Comparison of ENCODE assay signal across 18 cellular contexts in the genomic region with DNA sequence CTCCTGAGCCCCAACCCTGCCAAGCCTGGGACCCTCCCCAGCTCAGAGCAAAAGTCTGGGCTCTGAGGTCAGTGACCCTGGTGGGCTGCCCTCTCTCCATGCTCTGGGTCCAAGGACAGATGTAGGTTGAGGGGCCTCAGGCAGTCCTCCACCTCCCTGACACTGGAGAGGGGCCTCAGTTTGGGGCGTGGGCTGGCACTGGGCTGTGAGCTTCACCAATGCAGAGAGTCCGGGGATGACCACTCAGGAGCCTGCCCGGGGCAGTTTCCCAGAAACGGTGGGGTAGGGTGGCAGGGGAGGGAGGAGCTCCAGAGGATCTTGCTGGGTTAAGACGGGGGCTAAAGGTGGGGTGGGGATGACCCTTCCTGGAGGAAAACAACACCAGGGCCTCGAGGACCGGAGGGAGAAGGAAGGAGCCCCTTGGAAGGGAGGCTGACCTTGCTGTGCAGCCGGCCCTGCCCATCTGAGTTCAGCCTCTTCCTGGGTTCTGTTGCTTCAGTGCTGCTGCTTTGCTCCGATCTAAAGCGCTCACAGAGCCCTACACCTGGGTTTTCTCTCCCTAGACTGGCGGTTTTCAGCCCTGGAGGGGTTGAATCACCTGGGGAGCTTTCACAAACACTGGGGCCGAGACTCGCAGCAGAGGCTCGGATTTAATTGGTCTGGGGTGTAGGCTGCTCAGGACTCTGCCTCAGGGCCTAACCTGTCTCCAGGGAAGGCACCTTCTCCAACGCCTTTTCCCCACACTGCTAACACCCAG. TPM values are rescaled to one million over a fixed set of nuclear protein-coding genes. Genes with fewer than 3 reads are reported as not detected.
DNase-seq lines count a peak whose midpoint lies in the region; ATAC-seq, FAIRE-seq and TF ChIP-seq lines count a peak whose summit lies in the region.
"Had no signal": no experiment of that assay in that cellular context is flagged by ENCODE, and none has a peak within 500 bp of the region (broad histone marks: within the 10 kb centered on the region; RNA-seq: fewer than 3 reads in every experiment).

No MANE protein-coding gene starts in this region.

- H2BK5ac ChIP-seq in IMR-90 (ENCODE audit: low read depth, low read length, poor library complexity, severe bottlenecking) (peak overlapping the region; percentile 21), mesendoderm (ENCODE audit: low read length) (no peak overlapping the region)

- H3K27me3 ChIP-seq in BLaER1 treated with 17β-estradiol and CSF1 and Interleukin-3, amounts not matched to agents 10 nM and 100 nM, result no peaks in the 10 kb centered on the region
- no peaks in the 10 kb centered on the region for H3K27me3 ChIP-seq in IMR-90 (ENCODE audit: control insufficient read depth, insufficient read depth, low read length)
- H3K27me3 ChIP-seq in astrocyte (ENCODE audit: insufficient read depth, low read length), result no peaks in the 10 kb centered on the region
- no peaks in the 10 kb centered on the region for H3K27me3 ChIP-seq in mesendoderm (ENCODE audit: insufficient read depth, low read length, poor library complexity)

- peak overlapping the region in 1 of 2 experiments; percentile 70; a peak in 1 of 4 replicates for H4K8ac ChIP-seq in IMR-90 (ENCODE audit: low read depth in 2 of 2, low read length in 2 of 2)
- no peak overlapping the region for H4K8ac ChIP-seq in mesendoderm (ENCODE audit: low read depth, low read length)

- peak overlapping the region; percentile 94 for H2AK5ac ChIP-seq in IMR-90 (ENCODE audit: low read depth, low read length)
- H2AK5ac ChIP-seq in mesendoderm (ENCODE audit: low read length), result no peak overlapping the region

- H3K9me3 ChIP-seq in BLaER1 treated with 17β-estradiol and CSF1 and Interleukin-3, amounts not matched to agents 10 nM and 100 nM (replicated peaks in 1 of 11), result no peaks in the 10 kb centered on the region
- H3K9me3 ChIP-seq in IMR-90 (ENCODE audit: control insufficient read depth, insufficient read depth, low read length) (no peaks in the 10 kb centered on the region), astrocyte (ENCODE audit: insufficient read depth, low read depth, low read length) (no peaks in the 10 kb centered on the region)
- H3K9me3 ChIP-seq: psoas muscle had no signal

- H3K36me3 Mint-ChIP-seq in astrocyte (ENCODE audit: low read depth, unreplicated experiment), result no peaks in the 10 kb centered on the region
- H3K36me3 Mint-ChIP-seq: activated naive CD4-positive, alpha-beta T cell treated with anti-CD3 and anti-CD28 coated beads, Interleukin-2, amount 10 ng/mL, durations not matched to agents 7 days and 5 days; naive thymus-derived CD8-positive, alpha-beta T cell had no signal

- H3K4ac ChIP-seq in IMR-90 (ENCODE audit: low read depth, low read length), result peak overlapping the region; percentile 89
- no peak overlapping the region for H3K4ac ChIP-seq in mesendoderm (ENCODE audit: low read depth, low read length)

- no TSS peak for BruUV-seq in IMR-90 (replicated peaks; lab: Mats Ljungman, UMichigan)

- peaks cover 42% of the 10 kb centered on the region for H3K9me1 ChIP-seq in IMR-90 (ENCODE audit: insufficient read depth, low read length)

- no peak for TF ChIP-seq POLR2A in IMR-90 (IDR thresholded peaks at IDR 0.05; ENCODE audit: low read depth, low read length)

- CTCF ChIA-PET in IMR-90 (lab: Yijun Ruan, JAX), result interaction anchor here (0.6 kb wide), 2 partner anchors 30 to 74 kb away, joined by 3 to 4 read pairs; no protein-coding TSS in a partner anchor

- H3K9me3 Mint-ChIP-seq in astrocyte (ENCODE audit: unreplicated experiment), result no peaks in the 10 kb centered on the region
- H3K9me3 Mint-ChIP-seq: activated naive CD4-positive, alpha-beta T cell treated with anti-CD3 and anti-CD28 coated beads, Interleukin-2, amount 10 ng/mL, durations not matched to agents 7 days and 5 days; naive thymus-derived CD8-positive, alpha-beta T cell had no signal

- H4K20me1 ChIP-seq in BLaER1 treated with 17β-estradiol and CSF1 and Interleukin-3, amounts not matched to agents 10 nM and 100 nM, result no peaks in the 10 kb centered on the region
- H4K20me1 ChIP-seq in IMR-90 (ENCODE audit: insufficient read depth, low read length), result peaks cover 6% of the 10 kb centered on the region; the same call in 1 of the 2 replicates
- no peaks in the 10 kb centered on the region for H4K20me1 ChIP-seq in astrocyte (ENCODE audit: insufficient read depth, low read length)

- intact Hi-C loops in IMR-90 (cut with micrococcal nuclease), result no loop called here

- no peak overlapping the region for H2AK9ac ChIP-seq in IMR-90 (replicated peaks; ENCODE audit: low read depth, low read length, poor library complexity)

- H4K91ac ChIP-seq in IMR-90 (ENCODE audit: insufficient read depth, low read depth, low read length), result peak overlapping the region; percentile 77

- H3K9ac ChIP-seq in BLaER1 treated with 17β-estradiol and CSF1 and Interleukin-3, amounts not matched to agents 10 nM and 100 nM, result peak overlapping the region in 1 of 11 experiments; percentile 48; a peak in 1 of 22 replicates
- no peak overlapping the region for H3K9ac ChIP-seq in IMR-90 (ENCODE audit: low read depth, low read length)
- H3K9ac ChIP-seq in astrocyte (ENCODE audit: low read length), result no peak overlapping the region
- no peak overlapping the region for H3K9ac ChIP-seq in mesendoderm (ENCODE audit: low read length)

- H2AFZ ChIP-seq in IMR-90 (replicated peaks; ENCODE audit: low read length, poor library complexity) (peak overlapping the region; percentile 4), astrocyte (ENCODE audit: low read depth, low read length) (no peak overlapping the region)

- peaks cover 33% of the 10 kb centered on the region for H3K4me1 Mint-ChIP-seq in astrocyte (ENCODE audit: low read depth, unreplicated experiment)

- H4K5ac ChIP-seq in IMR-90 (ENCODE audit: low read depth, low read length), result peak overlapping the region; percentile 49; the same call in 1 of the 2 replicates
- no peak overlapping the region for H4K5ac ChIP-seq in mesendoderm (ENCODE audit: low read length)

- H3K79me1 ChIP-seq in IMR-90 (ENCODE audit: low read depth in 1 of 2, low read length in 2 of 2) (peaks cover 0 to 17% of the 10 kb centered on the region in 2 experiments; a peak in 3 of 4 replicates), mesendoderm (ENCODE audit: low read length) (no peaks in the 10 kb centered on the region)

- ATAC-seq in IMR-90 (ENCODE audit: low read depth) (no peak), HG02973 (IDR thresholded peaks at IDR 0.05; ENCODE audit: unreplicated experiment) (no peak), HG02938 (IDR thresholded peaks at IDR 0.05; ENCODE audit: unreplicated experiment) (no peak)
- ATAC-seq: naive thymus-derived CD8-positive, alpha-beta T cell had no signal

- no peak overlapping the region for H3K4me3 ChIP-seq in BLaER1 treated with 17β-estradiol and CSF1 and Interleukin-3, amounts not matched to agents 10 nM and 100 nM
- H3K4me3 ChIP-seq in IMR-90 (ENCODE audit: insufficient read depth, low read depth, low read length), result no peak overlapping the region
- no peak overlapping the region for H3K4me3 ChIP-seq in astrocyte (ENCODE audit: insufficient read depth, low read depth, low read length)
- H3K4me3 ChIP-seq in mesendoderm (ENCODE audit: low read length), result no peak overlapping the region
- H3K4me3 ChIP-seq: GM12878, psoas muscle had no signal

- H3K14ac ChIP-seq in IMR-90 (replicated peaks; ENCODE audit: low read depth, low read length), result peak overlapping the region; percentile 63; the same call in 1 of the 2 replicates

- no peak for TF ChIP-seq RAD21 in IMR-90 (IDR thresholded peaks at IDR 0.05; ENCODE audit: low read length)

- H2BK20ac ChIP-seq in IMR-90 (ENCODE audit: low read depth, low read length), result peak overlapping the region; percentile 83

- dilution Hi-C loops in IMR-90 (cut with HindIII; ENCODE audit: low sequenced_read_pairs, unreplicated experiment), result no loop called here

- H3K56ac ChIP-seq in IMR-90 (ENCODE audit: extremely low read depth, insufficient read depth, low read length) (no peak overlapping the region), mesendoderm (ENCODE audit: low read length) (peak overlapping the region; percentile 46)

- H3K4me1 ChIP-seq in BLaER1 treated with 17β-estradiol and CSF1 and Interleukin-3, amounts not matched to agents 10 nM and 100 nM, result peaks cover 29 to 54% (median 45%) of the 10 kb centered on the region in 10 experiments
- H3K4me1 ChIP-seq in IMR-90 (ENCODE audit: control insufficient read depth, insufficient read depth, low read length), result peaks cover 36% of the 10 kb centered on the region
- peaks cover 49% of the 10 kb centered on the region for H3K4me1 ChIP-seq in astrocyte (ENCODE audit: insufficient read depth, low read length)
- H3K4me1 ChIP-seq in mesendoderm (ENCODE audit: control insufficient read depth, low read depth, low read length), result peaks cover 3% of the 10 kb centered on the region

- WGBS in IMR-90 (ENCODE audit: extremely low coverage in 2 of 2, insufficient read length in 1 of 2), 2 experiments, result 80% methylated on average over 2 of the region's 15 CpGs; no CpG with 5 or more reads in 1 of the 2 experiments
- WGBS in mesendoderm (ENCODE audit: extremely low coverage, insufficient coverage, low lambda C conversion rate), result no CpG with 5 or more reads among the region's 15 CpGs

- 0 out of 2 replicates have a peak overlapping the region, but pooled peaks have one; percentile 29 for H3K23ac ChIP-seq in IMR-90 (ENCODE audit: low read depth, low read length)
- peak overlapping the region; percentile 39 for H3K23ac ChIP-seq in mesendoderm (ENCODE audit: low read length)

- peak overlapping the region; percentile 75 for H2BK120ac ChIP-seq in IMR-90 (ENCODE audit: low read depth, low read length)
- H2BK120ac ChIP-seq in mesendoderm (ENCODE audit: low read depth, low read length), result no peak overlapping the region

- H3K79me2 ChIP-seq in astrocyte (ENCODE audit: insufficient read depth, low read length), result no peaks in the 10 kb centered on the region
- H3K79me2 ChIP-seq in mesendoderm (ENCODE audit: control insufficient read depth, insufficient read depth, low read length), result no peaks in the 10 kb centered on the region

- H3K27ac ChIP-seq in BLaER1 treated with 17β-estradiol and CSF1 and Interleukin-3, amounts not matched to agents 10 nM and 100 nM, result peak overlapping the region in 9 of 11 experiments; percentile 51 to 78 (median 65); a peak in 13 of 22 replicates
- H3K27ac ChIP-seq in IMR-90 (ENCODE audit: insufficient read depth, low read length), result no peak overlapping the region
- H3K27ac ChIP-seq in astrocyte (ENCODE audit: low read depth, low read length), result peak overlapping the region; percentile 12
- H3K27ac ChIP-seq in mesendoderm (ENCODE audit: low read depth, low read length), result no peak overlapping the region
- H3K27ac ChIP-seq: psoas muscle had no signal

- no peak for FAIRE-seq in astrocyte (lab: Jason Lieb, UNC)
- FAIRE-seq: GM12878 had no signal

- H2BK15ac ChIP-seq in IMR-90 (ENCODE audit: low read depth, low read length) (peak overlapping the region; percentile 12; the same call in 2 of the 3 replicates), mesendoderm (replicated peaks; ENCODE audit: low read depth) (no peak overlapping the region)

- no peaks in the 10 kb centered on the region for H3K36me3 ChIP-seq in BLaER1 treated with 17β-estradiol and CSF1 and Interleukin-3, amounts not matched to agents 10 nM and 100 nM
- H3K36me3 ChIP-seq in IMR-90 (ENCODE audit: control insufficient read depth, insufficient read depth, low read length) (no peaks in the 10 kb centered on the region), astrocyte (ENCODE audit: insufficient read depth, low read length) (no peaks in the 10 kb centered on the region), mesendoderm (ENCODE audit: control insufficient read depth, insufficient read depth, low read length) (no peaks in the 10 kb centered on the region)

- POLR2A ChIA-PET in IMR-90 (lab: Charles Lee; ENCODE audit: unreplicated experiment), result no interaction called here

- H3K18ac ChIP-seq in IMR-90 (ENCODE audit: low read depth, low read length) (peak overlapping the region; percentile 43; the same call in 1 of the 2 replicates), mesendoderm (ENCODE audit: low read length) (peak overlapping the region; percentile 29)

- H3K27me3 Mint-ChIP-seq in astrocyte (ENCODE audit: low read depth, unreplicated experiment), result peaks cover 2% of the 10 kb centered on the region

- peak overlapping the region; percentile 69 to 90 (median 79); a peak in 20 of 22 replicates for H3K4me2 ChIP-seq in BLaER1 treated with 17β-estradiol and CSF1 and Interleukin-3, amounts not matched to agents 10 nM and 100 nM
- H3K4me2 ChIP-seq in IMR-90 (ENCODE audit: low read depth, low read length) (no peak overlapping the region), astrocyte (ENCODE audit: low read length) (peak overlapping the region; percentile 50), mesendoderm (ENCODE audit: low read length) (no peak overlapping the region)

- H3K4me3 Mint-ChIP-seq in astrocyte (ENCODE audit: unreplicated experiment), result no peak overlapping the region
- H3K4me3 Mint-ChIP-seq: activated naive CD4-positive, alpha-beta T cell treated with anti-CD3 and anti-CD28 coated beads, Interleukin-2, amount 10 ng/mL, durations not matched to agents 7 days and 5 days; naive thymus-derived CD8-positive, alpha-beta T cell had no signal

- TF ChIP-seq CTCF in IMR-90 (conservative IDR thresholded peaks at IDR 0.05; ENCODE audit: low read depth, low read length), result no peak
- TF ChIP-seq CTCF in astrocyte (IDR thresholded peaks at IDR 0.05; ENCODE audit: insufficient read depth, low read depth, low read length), result no peak

- peak overlapping the region; percentile 34 for H3K27ac Mint-ChIP-seq in astrocyte (ENCODE audit: unreplicated experiment)
- H3K27ac Mint-ChIP-seq: activated naive CD4-positive, alpha-beta T cell treated with anti-CD3 and anti-CD28 coated beads, Interleukin-2, amount 10 ng/mL, durations not matched to agents 7 days and 5 days had no signal

- in situ Hi-C loops in IMR-90 (cut with MboI; ENCODE audit: low sequenced_read_pairs), result no loop called here

- DNase-seq in IMR-90 (no peak), astrocyte (ENCODE audit: low read depth) (no peak), mesendoderm (no peak), dermis blood vessel endothelial cell (no peak), putamen (ENCODE audit: low spot score) (no peak)
- DNase-seq: activated CD4-positive, alpha-beta T cell treated with anti-CD3 and anti-CD28 coated beads, Interleukin-2, amount 50 U/mL, for 4 hours; activated naive CD4-positive, alpha-beta T cell treated with anti-CD3 and anti-CD28 coated beads, Interleukin-2, amount 10 ng/mL, durations not matched to agents 7 days and 5 days; COR-L47; cortex of kidney; erythroblast; MV-4-11; NCI-H2171 had no signal

RNA-seq across cellular contexts. Expression of a gene that starts 40.7 kb away (rescaled TPM):
- 13.3 and 15.8 TPM in 2 replicates for total RNA-seq in IMR-90 (2012; rRNA removed)
- polyA plus RNA-seq in IMR-90 (2012; rRNA removed), result 17.6 and 17.9 TPM in 2 replicates
- 8.3 and 14.6 TPM in 2 replicates for polyA plus RNA-seq in IMR-90 (2012; cell fraction: cytosol; rRNA removed)
- polyA plus RNA-seq in IMR-90 (2012; cell fraction: nucleus; rRNA removed; ENCODE audit: low replicate concordance), result 22.6 and 22.9 TPM in 2 replicates
- 62.9 and 76.2 TPM in 2 replicates for total RNA-seq in astrocyte
- 25.8 TPM for polyA plus RNA-seq in mesendoderm (2013, experiment 1 of 2)
- 23.8 TPM for polyA plus RNA-seq in mesendoderm (2013, experiment 2 of 2)
- 6.2 and 9.0 TPM in 2 replicates for total RNA-seq in dermis blood vessel endothelial cell

Comparison
In these comparisons a context has a peak if more than half of its experiments do, and no peak if none do; other contexts are left out.
1. H3K27ac ChIP-seq: peak in BLaER1 treated with 17β-estradiol and CSF1 and Interleukin-3, amounts not matched to agents 10 nM and 100 nM (9 of 11) and astrocyte (single experiment); none in IMR-90 (single experiment) and mesendoderm (single experiment).
2. H3K4me2 ChIP-seq: peak in BLaER1 treated with 17β-estradiol and CSF1 and Interleukin-3, amounts not matched to agents 10 nM and 100 nM (11 of 11) and astrocyte (single experiment); none in IMR-90 (single experiment) and mesendoderm (single experiment).